1 cellular context compared by ENCODE assay signal in the genomic region with DNA sequence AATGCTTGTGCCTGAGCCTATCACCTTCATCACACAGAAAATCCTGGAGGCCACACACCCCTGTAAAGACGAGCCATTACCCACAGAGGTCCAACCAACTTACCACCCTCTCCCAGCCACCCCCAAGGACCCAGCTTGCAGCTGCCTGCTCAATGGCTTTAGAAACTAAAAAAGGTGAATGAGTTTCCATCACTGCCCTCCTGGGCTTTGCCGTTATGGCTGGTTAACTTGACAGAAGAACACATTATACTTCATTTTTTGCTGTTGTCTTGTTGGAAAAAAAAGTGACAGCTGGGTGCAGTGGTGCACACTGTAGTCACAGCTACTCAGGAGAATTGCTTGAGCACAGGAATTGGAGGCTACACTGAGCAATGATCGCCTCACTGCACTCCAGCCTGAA.
TF ChIP-seq lines count a peak whose summit lies in the region.

No MANE protein-coding gene starts in this region.

TF ChIP-seq in GM12878, 131 proteins besides CTCF, POLR2A, EP300 and RAD21:
- TF ChIP-seq RFX5 (IDR thresholded peaks at IDR 0.05; ENCODE audit: low read depth, low read length) (no peak), WRNIP1 (IDR thresholded peaks at IDR 0.05; ENCODE audit: borderline replicate concordance, low read depth, low read length) (no peak), RBBP5 (conservative IDR thresholded peaks at IDR 0.05) (no peak), SPI1 (IDR thresholded peaks at IDR 0.05; ENCODE audit: borderline replicate concordance, insufficient read depth, low read depth, low read length) (no peak), MEF2A (IDR thresholded peaks at IDR 0.05; ENCODE audit: insufficient read depth, low read depth, low read length) (no peak), STAT3 (IDR thresholded peaks at IDR 0.05; ENCODE audit: low read depth, low read length) (no peak), LARP7 (IDR thresholded peaks at IDR 0.05) (no peak), TCF12 (IDR thresholded peaks at IDR 0.05; ENCODE audit: low read depth, low read length) (no peak), MYB (IDR thresholded peaks at IDR 0.05; ENCODE audit: borderline replicate concordance, low read depth, low read length) (no peak), PKNOX1 (IDR thresholded peaks at IDR 0.05) (no peak), SREBF2 (IDR thresholded peaks at IDR 0.05; ENCODE audit: low read length) (no peak), EGR1 (IDR thresholded peaks at IDR 0.05; ENCODE audit: borderline replicate concordance in 1 of 2, low read depth in 2 of 2, low read length in 2 of 2) (no peak), SRF (IDR thresholded peaks at IDR 0.05; ENCODE audit: low read depth in 2 of 2, low read length in 2 of 2) (no peak), IRF4 (IDR thresholded peaks at IDR 0.05; ENCODE audit: low read depth, low read length) (no peak)
- TF ChIP-seq, protein P1, sequence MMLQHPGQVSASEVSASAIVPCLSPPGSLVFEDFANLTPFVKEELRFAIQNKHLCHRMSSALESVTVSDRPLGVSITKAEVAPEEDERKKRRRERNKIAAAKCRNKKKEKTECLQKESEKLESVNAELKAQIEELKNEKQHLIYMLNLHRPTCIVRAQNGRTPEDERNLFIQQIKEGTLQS (IDR thresholded peaks at IDR 0.05; ENCODE audit: borderline replicate concordance, extremely low read depth, low read depth, low read length), result no peak
- TF ChIP-seq, protein P2, sequence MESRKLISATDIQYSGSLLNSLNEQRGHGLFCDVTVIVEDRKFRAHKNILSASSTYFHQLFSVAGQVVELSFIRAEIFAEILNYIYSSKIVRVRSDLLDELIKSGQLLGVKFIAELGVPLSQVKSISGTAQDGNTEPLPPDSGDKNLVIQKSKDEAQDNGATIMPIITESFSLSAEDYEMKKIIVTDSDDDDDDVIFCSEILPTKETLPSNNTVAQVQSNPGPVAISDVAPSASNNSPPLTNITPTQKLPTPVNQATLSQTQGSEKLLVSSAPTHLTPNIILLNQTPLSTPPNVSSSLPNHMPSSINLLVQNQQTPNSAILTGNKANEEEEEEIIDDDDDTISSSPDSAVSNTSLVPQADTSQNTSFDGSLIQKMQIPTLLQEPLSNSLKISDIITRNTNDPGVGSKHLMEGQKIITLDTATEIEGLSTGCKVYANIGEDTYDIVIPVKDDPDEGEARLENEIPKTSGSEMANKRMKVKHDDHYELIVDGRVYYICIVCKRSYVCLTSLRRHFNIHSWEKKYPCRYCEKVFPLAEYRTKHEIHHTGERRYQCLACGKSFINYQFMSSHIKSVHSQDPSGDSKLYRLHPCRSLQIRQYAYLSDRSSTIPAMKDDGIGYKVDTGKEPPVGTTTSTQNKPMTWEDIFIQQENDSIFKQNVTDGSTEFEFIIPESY (IDR thresholded peaks at IDR 0.05), result no peak
